24 cellular contexts compared by ENCODE assay signal in the genomic region with DNA sequence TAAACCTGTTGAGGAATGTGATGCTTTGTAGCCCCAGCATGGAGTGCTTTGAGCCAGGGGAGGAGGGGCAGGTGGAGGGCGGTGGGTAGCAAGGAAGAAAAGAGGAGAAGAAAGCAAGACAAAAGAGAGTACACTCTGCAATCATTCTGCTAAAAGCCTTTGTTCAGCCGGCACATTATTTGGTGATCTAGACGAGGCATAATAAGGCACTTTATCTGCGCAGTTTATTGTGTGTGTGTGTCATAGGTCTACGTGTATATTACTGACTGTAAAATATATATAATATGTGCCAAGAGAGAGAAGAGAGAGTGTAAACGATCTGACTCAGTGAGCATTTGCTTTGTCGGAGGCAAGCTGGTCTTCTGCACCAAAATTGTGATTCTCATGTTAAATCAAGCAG.
"Had no signal": no experiment of that assay in that cellular context is flagged by ENCODE, and none has a peak within 500 bp of the region (broad histone marks: within the 10 kb centered on the region; RNA-seq: fewer than 3 reads in every experiment).

No MANE protein-coding gene starts in this region.

- H3K36me3 ChIP-seq: gastroesophageal sphincter, pancreas, prostate gland, upper lobe of left lung had no signal

- H3K4me3 ChIP-seq: coronary artery, gastroesophageal sphincter, hepatocyte, pancreas, prostate gland, skin epidermis, upper lobe of left lung had no signal

- ATAC-seq: activated CD4-positive, alpha-beta T cell treated with anti-CD3 and anti-CD28 coated beads for 36 hours; effector memory CD8-positive, alpha-beta T cell; gastroesophageal sphincter; left ventricle myocardium superior; pancreas; sciatic nerve; stimulated activated effector memory CD8-positive, alpha-beta T cell treated with anti-CD3 and anti-CD28 coated beads, Interleukin-12 subunit alpha, Interleukin-12 subunit beta, amount 100 ng/mL, for 72 hours had no signal

- H3K4me1 ChIP-seq: gastroesophageal sphincter, pancreas, prostate gland, upper lobe of left lung had no signal

- H3K9me3 ChIP-seq: gastroesophageal sphincter, pancreas, prostate gland, upper lobe of left lung had no signal

- H3K27me3 ChIP-seq: gastroesophageal sphincter, hepatocyte, pancreas, upper lobe of left lung had no signal

- DNase-seq: activated CD4-positive, alpha-beta T cell treated with anti-CD3 and anti-CD28 coated beads for 36 hours; activated CD4-positive, CD25-positive, alpha-beta regulatory T cell; activated CD8-positive, alpha-beta memory T cell treated with anti-CD3 and anti-CD28 coated beads for 24 hours; activated effector memory CD4-positive, alpha-beta T cell treated with Interleukin-2 at 50 U/mL for 16 hours; activated naive CD4-positive, alpha-beta T cell treated with Interleukin-2 at 50 U/mL for 16 hours; anterior cingulate cortex; cerebellar nuclear complex; effector memory CD8-positive, alpha-beta T cell; erythroblast; islet precursor cell; left ventricle myocardium superior; nucleus accumbens; pancreas; retina; stimulated activated CD4-positive, alpha-beta T cell treated with anti-CD3 and anti-CD28 coated beads, Interleukin-4, amount 100 ng/mL, for 24 hours; substantia nigra; upper lobe of left lung had no signal
